In the genomic region with DNA sequence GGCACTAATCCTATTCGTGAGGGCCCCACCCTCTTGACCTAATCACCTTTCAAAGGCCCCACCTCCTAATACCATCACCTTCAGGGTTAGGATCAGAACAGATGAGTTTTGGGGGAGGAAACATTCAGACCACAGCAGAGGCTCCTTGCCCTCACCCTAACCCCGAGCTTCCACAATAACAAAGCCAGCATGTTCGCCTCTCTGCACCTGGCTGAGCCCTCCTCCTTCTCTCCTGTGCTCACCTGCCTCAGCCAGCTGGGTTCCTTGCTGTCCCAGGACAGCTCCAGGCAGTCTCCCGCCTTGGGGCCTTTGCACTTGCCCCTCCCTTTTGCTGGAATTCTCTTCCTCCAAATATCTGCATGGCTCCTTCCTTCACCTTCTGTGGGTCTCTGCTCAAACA, we compare ENCODE assay signal across 2 cellular contexts.
TF ChIP-seq lines count a peak whose summit lies in the region.

No MANE protein-coding gene starts in this region.

TF ChIP-seq in HepG2, 621 proteins besides CTCF, POLR2A, EP300 and RAD21:
- no peak for TF ChIP-seq DNMT1 (CRISPR knock-in tag; IDR thresholded peaks at IDR 0.05)
- no peak for TF ChIP-seq BRCA1 (CRISPR knock-in tag; IDR thresholded peaks at IDR 0.05)
- TF ChIP-seq ZNF264 (CRISPR knock-in tag; IDR thresholded peaks at IDR 0.05) = peak; percentile 80

TF ChIP-seq in WTC11, 78 proteins besides CTCF, POLR2A, EP300 and RAD21:
- no peak for TF ChIP-seq EMX1 (CRISPR knock-in tag; IDR thresholded peaks at IDR 0.05)
- TF ChIP-seq, protein P1, sequence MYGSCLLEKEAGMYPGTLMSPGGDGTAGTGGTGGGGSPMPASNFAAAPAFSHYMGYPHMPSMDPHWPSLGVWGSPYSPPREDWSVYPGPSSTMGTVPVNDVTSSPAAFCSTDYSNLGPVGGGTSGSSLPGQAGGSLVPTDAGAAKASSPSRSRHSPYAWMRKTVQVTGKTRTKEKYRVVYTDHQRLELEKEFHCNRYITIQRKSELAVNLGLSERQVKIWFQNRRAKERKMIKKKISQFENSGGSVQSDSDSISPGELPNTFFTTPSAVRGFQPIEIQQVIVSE (CRISPR knock-in tag; IDR thresholded peaks at IDR 0.05; ENCODE audit: borderline replicate concordance) = no peak
- TF ChIP-seq, protein P2, sequence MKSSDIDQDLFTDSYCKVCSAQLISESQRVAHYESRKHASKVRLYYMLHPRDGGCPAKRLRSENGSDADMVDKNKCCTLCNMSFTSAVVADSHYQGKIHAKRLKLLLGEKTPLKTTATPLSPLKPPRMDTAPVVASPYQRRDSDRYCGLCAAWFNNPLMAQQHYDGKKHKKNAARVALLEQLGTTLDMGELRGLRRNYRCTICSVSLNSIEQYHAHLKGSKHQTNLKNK (CRISPR knock-in tag; IDR thresholded peaks at IDR 0.05) = no peak
- no peak for TF ChIP-seq SMAD3 (CRISPR knock-in tag; IDR thresholded peaks at IDR 0.05; ENCODE audit: borderline replicate concordance)
- no peak for TF ChIP-seq RORB (CRISPR knock-in tag; IDR thresholded peaks at IDR 0.05)
